Comparison of ENCODE assay signal across 1 cellular context in the genomic region with DNA sequence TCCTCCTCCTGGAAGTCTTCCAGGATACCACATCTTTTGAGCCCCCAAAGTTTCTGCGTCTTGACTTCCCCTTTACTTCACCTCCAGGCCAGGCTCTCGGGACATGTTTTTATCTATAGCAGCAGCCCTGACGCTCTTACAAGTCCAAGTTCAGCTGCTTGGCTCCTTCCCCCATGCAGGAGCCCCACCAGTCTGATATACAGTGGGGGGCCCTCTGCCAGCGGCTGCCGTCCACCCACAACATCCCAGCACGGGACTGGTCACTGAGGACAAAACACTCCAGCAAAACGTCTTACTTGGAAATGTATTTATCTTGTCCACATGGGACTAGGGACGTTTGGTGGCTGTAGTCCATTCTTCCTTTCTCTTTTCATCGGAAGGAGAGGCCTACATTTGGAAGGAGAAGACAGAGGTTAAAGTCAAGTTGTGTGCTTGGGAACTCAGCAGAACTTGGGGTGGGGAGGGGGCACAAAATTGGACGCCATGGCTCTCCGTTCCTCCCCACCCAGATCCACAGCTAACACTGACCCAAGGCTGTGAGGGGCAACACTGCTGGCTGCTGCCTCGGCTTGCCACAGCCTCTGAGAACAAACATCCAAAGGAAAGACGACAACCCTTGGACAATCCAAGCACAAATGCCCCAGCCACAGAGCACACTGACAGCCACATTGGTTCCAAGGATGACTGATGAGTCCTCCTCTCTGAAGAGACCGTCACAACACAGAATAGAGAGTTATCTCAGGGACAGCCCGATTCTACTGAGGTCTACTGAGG.
A peak's percentile ranks its signal among the peaks of the same experiment; 100 is the strongest.
TF ChIP-seq lines count a peak whose summit lies in the region.

No MANE protein-coding gene starts in this region.

TF ChIP-seq in K562, 482 proteins besides CTCF, POLR2A, EP300 and RAD21:
- TF ChIP-seq LCOR (CRISPR knock-in tag; IDR thresholded peaks at IDR 0.05) (no peak), ZFP36 (IDR thresholded peaks at IDR 0.05; ENCODE audit: low read depth, low read length, partially characterized antibody) (peak; percentile 55), PHTF2 (CRISPR knock-in tag; IDR thresholded peaks at IDR 0.05) (no peak)
